ENCODE assay signal across 1 cellular context in the genomic region with DNA sequence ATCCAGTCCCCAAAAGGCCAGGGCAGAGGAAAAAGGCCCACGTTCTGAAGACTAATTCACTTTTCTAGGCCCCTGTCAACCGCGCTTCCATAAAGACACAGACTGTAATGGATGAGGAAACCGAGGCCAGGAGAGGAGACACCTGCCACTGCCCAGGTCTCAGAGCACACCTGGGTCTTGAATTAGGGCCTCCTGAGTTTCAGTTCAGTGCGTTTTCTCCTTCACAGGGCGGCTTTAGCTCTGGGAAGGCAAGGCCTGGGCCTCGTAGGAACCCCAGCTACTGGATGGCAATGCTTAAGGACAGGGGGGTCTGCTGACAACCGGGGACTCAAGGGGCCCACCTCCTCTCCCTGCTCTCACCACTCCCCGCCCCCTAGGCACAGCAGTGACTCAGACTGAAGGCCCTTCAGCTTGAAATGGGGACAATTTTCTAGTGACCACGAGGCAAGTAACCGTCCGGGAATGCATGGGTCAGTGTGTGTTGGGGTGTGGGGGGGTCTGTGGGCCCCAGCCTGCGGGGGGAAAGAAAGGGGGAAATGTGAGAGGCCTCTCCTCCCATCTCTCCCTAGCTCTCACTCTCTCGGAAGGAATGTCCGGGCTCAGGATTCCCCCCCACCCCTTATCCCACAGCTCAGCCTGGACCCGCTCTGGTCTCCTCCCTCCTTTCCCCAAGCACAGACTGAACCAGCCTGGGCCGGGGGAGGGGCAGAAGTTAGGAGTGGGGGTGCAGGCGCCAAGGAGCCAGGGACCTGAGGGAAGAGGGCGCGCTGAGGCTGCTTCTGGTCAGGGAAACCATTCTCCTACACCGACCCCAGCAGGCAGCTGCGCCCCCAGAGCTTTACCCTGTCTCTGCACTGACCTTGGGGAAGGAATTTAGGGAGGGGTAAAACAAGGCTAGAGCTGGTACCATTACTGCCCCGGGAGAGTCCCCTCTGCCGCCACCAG.
TF ChIP-seq lines count a peak whose summit lies in the region.

No MANE protein-coding gene starts in this region.

TF ChIP-seq in H1, 55 proteins besides CTCF, POLR2A, EP300 and RAD21:
- TF ChIP-seq ASH2L (IDR thresholded peaks at IDR 0.05; ENCODE audit: low read length) (no peak), SP1 (IDR thresholded peaks at IDR 0.05; ENCODE audit: low read depth, low read length) (peak; percentile 54; the same call in 1 of the 2 replicates), JUND (IDR thresholded peaks at IDR 0.05; ENCODE audit: low read length) (no peak), GTF2F1 (IDR thresholded peaks at IDR 0.05; ENCODE audit: borderline replicate concordance, low read depth, low read length) (no peak), TBP (IDR thresholded peaks at IDR 0.05; ENCODE audit: low read depth, low read length) (0 out of 2 replicates have a peak, but pooled peaks have one; percentile 20), HDAC2 (IDR thresholded peaks at IDR 0.05; ENCODE audit: borderline replicate concordance in 1 of 2, low read depth in 2 of 2, low read length in 2 of 2) (no peak), TAF1 (IDR thresholded peaks at IDR 0.05; ENCODE audit: low read depth, low read length) (peak; percentile 26; the same call in 1 of the 2 replicates), TAF7 (optimal IDR thresholded peaks at IDR 0.05; ENCODE audit: borderline replicate concordance, low read depth, low read length) (peak; percentile 66), POLR2AphosphoS5 (IDR thresholded peaks at IDR 0.05; ENCODE audit: low read depth, low read length) (peak; percentile 18; the same call in 1 of the 2 replicates), SIN3A (conservative IDR thresholded peaks at IDR 0.05 in 1 of 2, IDR thresholded peaks at IDR 0.05 in 1 of 2; ENCODE audit: low read depth in 1 of 2, low read length in 2 of 2) (0 out of 4 replicates have a peak, but pooled peaks of 1 of the 2 experiments have one; percentile 28), SP4 (IDR thresholded peaks at IDR 0.05; ENCODE audit: low read length) (no peak), KDM4A (IDR thresholded peaks at IDR 0.05; ENCODE audit: low read depth, low read length, severe bottlenecking) (no peak), YY1 (IDR thresholded peaks at IDR 0.05; ENCODE audit: low read depth, low read length) (0 out of 2 replicates have a peak, but pooled peaks have one; percentile 18)
- TF ChIP-seq, protein P1, sequence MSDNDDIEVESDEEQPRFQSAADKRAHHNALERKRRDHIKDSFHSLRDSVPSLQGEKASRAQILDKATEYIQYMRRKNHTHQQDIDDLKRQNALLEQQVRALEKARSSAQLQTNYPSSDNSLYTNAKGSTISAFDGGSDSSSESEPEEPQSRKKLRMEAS (IDR thresholded peaks at IDR 0.05), result no peak
- TF ChIP-seq, protein P2, sequence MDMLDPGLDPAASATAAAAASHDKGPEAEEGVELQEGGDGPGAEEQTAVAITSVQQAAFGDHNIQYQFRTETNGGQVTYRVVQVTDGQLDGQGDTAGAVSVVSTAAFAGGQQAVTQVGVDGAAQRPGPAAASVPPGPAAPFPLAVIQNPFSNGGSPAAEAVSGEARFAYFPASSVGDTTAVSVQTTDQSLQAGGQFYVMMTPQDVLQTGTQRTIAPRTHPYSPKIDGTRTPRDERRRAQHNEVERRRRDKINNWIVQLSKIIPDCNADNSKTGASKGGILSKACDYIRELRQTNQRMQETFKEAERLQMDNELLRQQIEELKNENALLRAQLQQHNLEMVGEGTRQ (IDR thresholded peaks at IDR 0.05; ENCODE audit: low read length), result no peak
